18 cellular contexts compared by ENCODE assay signal in genomic region chr2:150062416-150062815, GRCh38.
DNase-seq lines count a peak whose midpoint lies in the region; TF ChIP-seq lines count a peak whose summit lies in the region.
"Had no signal": no experiment of that assay in that cellular context is flagged by ENCODE, and none has a peak within 500 bp of the region (broad histone marks: within the 10 kb centered on the region; RNA-seq: fewer than 3 reads in every experiment).

No MANE protein-coding gene starts in this region.

- no peak overlapping the region for H3K23ac ChIP-seq in mesenchymal stem cell (ENCODE audit: low read length in 2 of 2)

- peaks cover 40% of the 10 kb centered on the region for H3K4me1 Mint-ChIP-seq in HFFc6 (ENCODE audit: low read depth)
- no peaks in the 10 kb centered on the region for H3K4me1 Mint-ChIP-seq in chondrocyte (ENCODE audit: low read depth)
- H3K4me1 Mint-ChIP-seq in immature natural killer cell = no peaks in the 10 kb centered on the region
- H3K4me1 Mint-ChIP-seq: activated CD4-positive, alpha-beta T cell treated with anti-CD3 and anti-CD28 coated beads, Interleukin-2, amount 10 ng/mL, durations not matched to agents 24 days and 14 days; natural killer cell had no signal

- H3K27me3 ChIP-seq in mesenchymal stem cell (ENCODE audit: control insufficient read depth in 1 of 2, insufficient read depth in 1 of 2, low read length in 2 of 2) = no peaks in the 10 kb centered on the region
- H3K27me3 ChIP-seq in spleen (replicated peaks in 1 of 7) = no peaks in the 10 kb centered on the region
- H3K27me3 ChIP-seq: heart left ventricle had no signal

- intact Hi-C loops in spleen (cut with DNase I; ENCODE audit: low total_unique reads) = no loop called here

- H3K79me1 ChIP-seq in mesenchymal stem cell (replicated peaks; ENCODE audit: low read length, poor library complexity, severe bottlenecking) = no peaks in the 10 kb centered on the region

- H3K4me1 ChIP-seq in mesenchymal stem cell (ENCODE audit: control insufficient read depth, insufficient read depth, low read depth, low read length) (no peaks in the 10 kb centered on the region), spleen (no peaks in the 10 kb centered on the region)

- H3K9me3 Mint-ChIP-seq in HFFc6 (no peaks in the 10 kb centered on the region), chondrocyte (ENCODE audit: low read depth) (no peaks in the 10 kb centered on the region), immature natural killer cell (peaks cover 4 to 39% (median 9%) of the 10 kb centered on the region in 6 donors)
- H3K9me3 Mint-ChIP-seq: activated CD4-positive, alpha-beta T cell treated with anti-CD3 and anti-CD28 coated beads, Interleukin-2, amount 10 ng/mL, durations not matched to agents 24 days and 14 days; CD8-positive, alpha-beta T cell had no signal

- H3K4me3 Mint-ChIP-seq in HFFc6 = no peak overlapping the region
- H3K4me3 Mint-ChIP-seq in chondrocyte (ENCODE audit: unreplicated experiment) = no peak overlapping the region
- H3K4me3 Mint-ChIP-seq in immature natural killer cell = no peak overlapping the region
- H3K4me3 Mint-ChIP-seq: activated CD4-positive, alpha-beta T cell treated with anti-CD3 and anti-CD28 coated beads, Interleukin-2, amount 10 ng/mL, durations not matched to agents 24 days and 14 days; CD8-positive, alpha-beta T cell; natural killer cell had no signal

- H3K36me3 Mint-ChIP-seq in HFFc6 (ENCODE audit: low read depth) = no peaks in the 10 kb centered on the region
- no peaks in the 10 kb centered on the region for H3K36me3 Mint-ChIP-seq in chondrocyte (ENCODE audit: low read depth)
- no peaks in the 10 kb centered on the region for H3K36me3 Mint-ChIP-seq in immature natural killer cell
- H3K36me3 Mint-ChIP-seq: CD8-positive, alpha-beta T cell had no signal

- no peak for TF ChIP-seq CTCF in HFFc6 (IDR thresholded peaks at IDR 0.05)
- no peak for TF ChIP-seq CTCF in chondrocyte (IDR thresholded peaks at IDR 0.05)
- no peak for TF ChIP-seq CTCF in spleen (IDR thresholded peaks at IDR 0.05 in 8 of 11, conservative IDR thresholded peaks at IDR 0.05 in 3 of 11)

- H3K4me2 ChIP-seq in mesenchymal stem cell (ENCODE audit: low read length, poor library complexity, severe bottlenecking) = no peak overlapping the region

- H3K4me3 ChIP-seq in mesenchymal stem cell (ENCODE audit: insufficient read depth in 1 of 2, low read depth in 1 of 2, low read length in 2 of 2) = peak overlapping the region in 1 of 2 experiments; percentile 39
- no peak overlapping the region for H3K4me3 ChIP-seq in spleen
- H3K4me3 ChIP-seq: heart left ventricle had no signal

- H2AK5ac ChIP-seq in mesenchymal stem cell (ENCODE audit: low read length, severe bottlenecking) = no peak overlapping the region

- no peak overlapping the region for H3K18ac ChIP-seq in mesenchymal stem cell (ENCODE audit: low read depth in 1 of 2, low read length in 2 of 2)

- H3K27ac ChIP-seq in mesenchymal stem cell (ENCODE audit: low read length, poor library complexity, severe bottlenecking) = no peak overlapping the region
- H3K27ac ChIP-seq in spleen = no peak overlapping the region

- no peak overlapping the region for H4K8ac ChIP-seq in mesenchymal stem cell (ENCODE audit: low read length)

- no peak overlapping the region for H4K91ac ChIP-seq in mesenchymal stem cell (ENCODE audit: low read length)

- H3K14ac ChIP-seq in mesenchymal stem cell (ENCODE audit: low read length in 2 of 2) = no peak overlapping the region

- peak overlapping the region; percentile 82 for H3K27ac Mint-ChIP-seq in HFFc6
- peak overlapping the region; percentile 37 for H3K27ac Mint-ChIP-seq in chondrocyte (ENCODE audit: unreplicated experiment)
- H3K27ac Mint-ChIP-seq in immature natural killer cell = no peak overlapping the region
- H3K27ac Mint-ChIP-seq: activated CD4-positive, alpha-beta T cell treated with anti-CD3 and anti-CD28 coated beads, Interleukin-2, amount 10 ng/mL, durations not matched to agents 24 days and 14 days; CD8-positive, alpha-beta T cell; natural killer cell had no signal

- H2BK15ac ChIP-seq in mesenchymal stem cell (ENCODE audit: low read depth, poor library complexity, severe bottlenecking) = no peak overlapping the region

- H2BK120ac ChIP-seq in mesenchymal stem cell (ENCODE audit: low read depth, low read length) = no peak overlapping the region

- H2BK12ac ChIP-seq in mesenchymal stem cell (ENCODE audit: low read length in 2 of 2) = no peak overlapping the region

- DNase-seq in AG08396 (ENCODE audit: low spot score) (peak; percentile 25), HFFc6 (no peak), chondrocyte (ENCODE audit: low spot score) (no peak), mesenchymal stem cell (no peak), SHP77 treated with DMSO at 0.1 percent for 48 hours (lab: John Stamatoyannopoulos, UW) (no peak), immature natural killer cell (no peak), spleen (no peak)
- DNase-seq in stimulated activated CD4-positive, alpha-beta T cell treated with anti-CD3 and anti-CD28 coated beads, Interleukin-2, amount 100 ng/mL, for 24 hours = no peak
- DNase-seq: ACHN; activated CD4-positive, alpha-beta T cell treated with anti-CD3 and anti-CD28 coated beads, Interleukin-2, amount 10 ng/mL, durations not matched to agents 24 days and 14 days; CD8-positive, alpha-beta T cell; DMS53; mesendoderm; natural killer cell; NCI-H1105; NCI-H2081; substantia nigra had no signal

- no peaks in the 10 kb centered on the region for H3K9me3 ChIP-seq in mesenchymal stem cell (ENCODE audit: control insufficient read depth, low read length)
- H3K9me3 ChIP-seq in spleen = no peaks in the 10 kb centered on the region
- H3K9me3 ChIP-seq: heart left ventricle had no signal

- no peak overlapping the region for H2AFZ ChIP-seq in mesenchymal stem cell (ENCODE audit: low read depth, low read length)

- peak overlapping the region; percentile 68 for H3K9ac ChIP-seq in mesenchymal stem cell (ENCODE audit: low read length)

- H3K4ac ChIP-seq in mesenchymal stem cell (ENCODE audit: low read depth in 1 of 2, low read length in 2 of 2) = no peak overlapping the region

- no peak overlapping the region for H2BK5ac ChIP-seq in mesenchymal stem cell (ENCODE audit: low read depth, low read length, poor library complexity, severe bottlenecking)

- no peak for TF ChIP-seq POLR2A in spleen (IDR thresholded peaks at IDR 0.05)

- H3K36me3 ChIP-seq in mesenchymal stem cell (ENCODE audit: control insufficient read depth in 1 of 2, insufficient read depth in 2 of 2, low read depth in 1 of 2, low read length in 2 of 2) (no peaks in the 10 kb centered on the region), spleen (no peaks in the 10 kb centered on the region)
- H3K36me3 ChIP-seq: heart left ventricle had no signal

- WGBS in mesenchymal stem cell = 98% methylated on average over 3 of the region's 3 CpGs
- 44 to 66% (median 60%) methylated on average over 3 of the region's 3 CpGs for WGBS in spleen, 5 donors

- H3K27me3 Mint-ChIP-seq in HFFc6 (ENCODE audit: insufficient read depth) (no peaks in the 10 kb centered on the region), chondrocyte (ENCODE audit: low read depth) (no peaks in the 10 kb centered on the region), immature natural killer cell (ENCODE audit: low read depth in 3 of 3) (no peaks in the 10 kb centered on the region)
- H3K27me3 Mint-ChIP-seq: activated CD4-positive, alpha-beta T cell treated with anti-CD3 and anti-CD28 coated beads, Interleukin-2, amount 10 ng/mL, durations not matched to agents 24 days and 14 days had no signal

Comparison
In these comparisons a context has a peak if more than half of its experiments do, and no peak if none do; other contexts are left out.
1. H3K27ac Mint-ChIP-seq: peak in HFFc6 (single experiment) and chondrocyte (single experiment); none in immature natural killer cell (0 of 6).